In genomic region chr17:5584971-5585794, GRCh38 we compare ENCODE assay signal across 9 cellular contexts. TPM values are rescaled to one million over a fixed set of nuclear protein-coding genes. Genes with fewer than 3 reads are reported as not detected.
DNase-seq lines count a peak whose midpoint lies in the region; ATAC-seq, FAIRE-seq and TF ChIP-seq lines count a peak whose summit lies in the region.
"Had no signal": no experiment of that assay in that cellular context is flagged by ENCODE, and none has a peak within 500 bp of the region (broad histone marks: within the 10 kb centered on the region; RNA-seq: fewer than 3 reads in every experiment).

No MANE protein-coding gene starts in this region.

- peak; percentile 70 for DNase-seq in A172 (ENCODE audit: low spot score)
- DNase-seq in HCEC 1CT = peak; percentile 74
- DNase-seq in activated naive CD8-positive, alpha-beta T cell treated with anti-CD3 and anti-CD28 coated beads, Interleukin-2, amount 10 ng/mL, durations not matched to agents 7 days and 5 days = no peak
- no peak for DNase-seq in HepG2 (ENCODE audit: low spot score)
- no peak for DNase-seq in ecto neural progenitor cell (ENCODE audit: low spot score)
- no peak for DNase-seq in frontal cortex (ENCODE audit: low spot score in 2 of 2)
- DNase-seq in NCI-H82 treated with DMSO at 0.1 percent for 48 hours (lab: John Stamatoyannopoulos, UW; ENCODE audit: unreplicated experiment) = no peak

- H3K9me3 ChIP-seq in HepG2 (ENCODE audit: low read length) = no peaks in the 10 kb centered on the region

- H3K27ac ChIP-seq in HepG2 (ENCODE audit: extremely low read length, insufficient read depth, low read length) = no peak overlapping the region

- H3K36me3 Mint-ChIP-seq in activated naive CD8-positive, alpha-beta T cell treated with anti-CD3 and anti-CD28 coated beads, Interleukin-2, amount 10 ng/mL, durations not matched to agents 7 days and 5 days = peaks cover 21% of the 10 kb centered on the region

- CTCF ChIA-PET in HepG2 (lab: Yijun Ruan, JAX; ENCODE audit: low intra/inter-chr PET ratio, low total read pairs) = no interaction called here

- no peak overlapping the region for H3K9ac ChIP-seq in HepG2 (ENCODE audit: insufficient read depth, low read depth, low read length)

- TF ChIP-seq RAD21 in HepG2 (CRISPR knock-in tag; IDR thresholded peaks at IDR 0.05) = no peak

- FAIRE-seq in HepG2 (lab: Jason Lieb, UNC) (no peak), frontal cortex (lab: Jason Lieb, UNC) (no peak)

- H3K4me3 ChIP-seq in HepG2 (replicated peaks in 1 of 3; ENCODE audit: insufficient read depth in 1 of 3, low read depth in 2 of 3, low read length in 3 of 3) = no peak overlapping the region

- 39% methylated on average over 14 of the region's 14 CpGs for WGBS in HepG2 (ENCODE audit: low lambda C conversion rate)

- TF ChIP-seq CTCF in HepG2 (CRISPR knock-in tag; IDR thresholded peaks at IDR 0.05) = no peak

- POLR2A ChIA-PET in activated naive CD8-positive, alpha-beta T cell treated with anti-CD3 and anti-CD28 coated beads, Interleukin-2, amount 10 ng/mL, durations not matched to agents 7 days and 5 days (lab: Charles Lee) = interaction anchor here (0.7 to 2.8 kb wide), 5 partner anchors 85 to 859 kb away, joined by 4 to 16 read pairs (median 5); partner anchors contain the start of genes DERL2, DHX33, MIS12 and PIMREG
- POLR2A ChIA-PET in HepG2 (lab: Yijun Ruan, JAX) = no interaction called here

- H2AFZ ChIP-seq in HepG2 (ENCODE audit: low read length) = no peak overlapping the region

- no peak for TF ChIP-seq POLR2A in HepG2 (IDR thresholded peaks at IDR 0.05; ENCODE audit: insufficient read depth in 1 of 2, low read depth in 2 of 2, low read length in 2 of 2)

- H3K27me3 Mint-ChIP-seq in activated naive CD8-positive, alpha-beta T cell treated with anti-CD3 and anti-CD28 coated beads, Interleukin-2, amount 10 ng/mL, durations not matched to agents 7 days and 5 days = peaks cover 4% of the 10 kb centered on the region

- TF ChIP-seq EP300 in HepG2 (IDR thresholded peaks at IDR 0.05; ENCODE audit: low read depth in 2 of 2, low read length in 2 of 2) = no peak
- no peak for TF ChIP-seq EP300 in HepG2 (CRISPR knock-in tag; IDR thresholded peaks at IDR 0.05; ENCODE audit: borderline replicate concordance)

- no peaks in the 10 kb centered on the region for H4K20me1 ChIP-seq in HepG2 (ENCODE audit: insufficient read depth, low read length)

- no peaks in the 10 kb centered on the region for H3K27me3 ChIP-seq in HepG2 (ENCODE audit: control insufficient read depth in 1 of 2, insufficient read depth in 2 of 2, low read length in 2 of 2)

- H3K27ac Mint-ChIP-seq in activated naive CD8-positive, alpha-beta T cell treated with anti-CD3 and anti-CD28 coated beads, Interleukin-2, amount 10 ng/mL, durations not matched to agents 7 days and 5 days = peak overlapping the region; percentile 97
- H3K27ac Mint-ChIP-seq: nephron had no signal

- H3K9me3 Mint-ChIP-seq in activated naive CD8-positive, alpha-beta T cell treated with anti-CD3 and anti-CD28 coated beads, Interleukin-2, amount 10 ng/mL, durations not matched to agents 7 days and 5 days = no peaks in the 10 kb centered on the region
- H3K9me3 Mint-ChIP-seq: nephron had no signal

- ATAC-seq in activated naive CD8-positive, alpha-beta T cell treated with anti-CD3 and anti-CD28 coated beads, Interleukin-2, amount 10 ng/mL, durations not matched to agents 7 days and 5 days (ENCODE audit: low read depth) = no peak
- ATAC-seq in HepG2 (no peak), HG03520 (IDR thresholded peaks at IDR 0.05; ENCODE audit: unreplicated experiment) (no peak)

- peak overlapping the region; percentile 97 for H3K4me3 Mint-ChIP-seq in activated naive CD8-positive, alpha-beta T cell treated with anti-CD3 and anti-CD28 coated beads, Interleukin-2, amount 10 ng/mL, durations not matched to agents 7 days and 5 days
- H3K4me3 Mint-ChIP-seq: nephron had no signal

- H3K4me2 ChIP-seq in HepG2 (ENCODE audit: low read depth, low read length) = no peak overlapping the region

- H3K36me3 ChIP-seq in HepG2 (replicated peaks in 1 of 2; ENCODE audit: control insufficient read depth in 1 of 2, insufficient read depth in 2 of 2, low read length in 2 of 2) = no peaks in the 10 kb centered on the region

- intact Hi-C loops in HepG2 (cut with micrococcal nuclease; ENCODE audit: unreplicated experiment) = loop anchor here (5.0 to 10.0 kb wide), 3 partner anchors 120 to 852 kb away; partner anchors contain the start of gene AIPL1

- in situ Hi-C loops in HepG2 (cut with HindIII; ENCODE audit: extremely low pct_ligation_motif_present, low pct_unique_long_range_greater_than_20kb) = loop anchor here (5.0 kb wide), 2 partner anchors 122 to 837 kb away; no protein-coding TSS in a partner anchor

- no peaks in the 10 kb centered on the region for H3K4me1 ChIP-seq in HepG2 (ENCODE audit: insufficient read depth, low read length)

- H3K79me2 ChIP-seq in HepG2 (ENCODE audit: insufficient read depth, low read length) = no peaks in the 10 kb centered on the region

- peaks cover 36% of the 10 kb centered on the region for H3K4me1 Mint-ChIP-seq in activated naive CD8-positive, alpha-beta T cell treated with anti-CD3 and anti-CD28 coated beads, Interleukin-2, amount 10 ng/mL, durations not matched to agents 7 days and 5 days

- no TSS peak for BruUV-seq in HepG2 (replicated peaks; lab: Mats Ljungman, UMichigan)

TF ChIP-seq in HepG2, 621 proteins besides CTCF, POLR2A, EP300 and RAD21:
- TF ChIP-seq RBM22 (optimal IDR thresholded peaks at IDR 0.05; ENCODE audit: low read length) (no peak), ZNF629 (CRISPR knock-in tag; conservative IDR thresholded peaks at IDR 0.05) (peak; percentile 76)

RNA-seq across cellular contexts. Expression of gene NLRP1, which starts 0.9 kb away (rescaled TPM):
- 40.7 and 45.2 TPM in 2 replicates for total RNA-seq in A172 (2014; rRNA removed; shearing (Covaris generic))
- total RNA-seq in activated naive CD8-positive, alpha-beta T cell treated with anti-CD3 and anti-CD28 coated beads, Interleukin-2, amount 10 ng/mL, durations not matched to agents 7 days and 5 days = 100 to 1,000 TPM; 120 to 126 TPM
- total RNA-seq in HepG2 (2016; rRNA removed; fragmentation: Illumina TruSeq; extraction: Trizol) = 3.3 and 3.4 TPM in 2 replicates
- 1.2 and 1.3 TPM in 2 replicates for total RNA-seq in HepG2 (2016; cell fraction: cytosol; rRNA removed; fragmentation: Illumina TruSeq; extraction: Trizol; ENCODE audit: low read depth)
- 2.9 and 4.0 TPM in 2 replicates for total RNA-seq in HepG2 (2016; cell fraction: insoluble cytoplasmic fraction; rRNA removed; fragmentation: Illumina TruSeq; extraction: Trizol)
- 2.1 and 2.6 TPM in 2 replicates for total RNA-seq in HepG2 (2016; cell fraction: membrane; rRNA removed; fragmentation: Illumina TruSeq; extraction: Trizol)
- 2.7 and 3.3 TPM in 2 replicates for total RNA-seq in HepG2 (2016; cell fraction: nucleus; rRNA removed; fragmentation: Illumina TruSeq; extraction: Trizol)
- 3.7 and 4.8 TPM in 2 replicates for polyA plus RNA-seq in HepG2 (2011; rRNA removed)
- polyA plus RNA-seq in HepG2 (2011; cell fraction: cytosol; rRNA removed) = 5.2 and 5.7 TPM in 2 replicates
- polyA plus RNA-seq in HepG2 (2011; cell fraction: nucleus; rRNA removed) = 10.0 and 12.0 TPM in 2 replicates
- polyA plus RNA-seq in HepG2 (2012) = 8.4 and 9.1 TPM in 2 replicates
- polyA plus RNA-seq in HepG2 (2016; cell fraction: cytosol; fragmentation: Illumina TruSeq; extraction: Trizol; ENCODE audit: low read depth) = 1.4 and 1.5 TPM in 2 replicates
- polyA plus RNA-seq in HepG2 (2016; cell fraction: insoluble cytoplasmic fraction; fragmentation: Illumina TruSeq; extraction: Trizol; ENCODE audit: low read depth) = 4.4 and 4.5 TPM in 2 replicates
- 2.4 and 2.7 TPM in 2 replicates for polyA plus RNA-seq in HepG2 (2016; cell fraction: membrane; fragmentation: Illumina TruSeq; extraction: Trizol; ENCODE audit: low read depth)
- 5.8 and 6.5 TPM in 2 replicates for polyA plus RNA-seq in HepG2 (2016; cell fraction: nucleus; fragmentation: Illumina TruSeq; extraction: Trizol; ENCODE audit: insufficient read depth, low read depth)
- 1.1 and 1.8 TPM in 2 replicates for polyA minus RNA-seq in HepG2 (2011; rRNA and poly(A)+ RNA removed; ENCODE audit: low replicate concordance)
- 2.3 and 2.4 TPM in 2 replicates for polyA minus RNA-seq in HepG2 (2011; cell fraction: cytosol; rRNA and poly(A)+ RNA removed)
- 0.62 and 1.0 TPM in 2 replicates for polyA minus RNA-seq in HepG2 (2011; cell fraction: nucleus; rRNA and poly(A)+ RNA removed)
- 85.6 TPM for total RNA-seq in frontal cortex

Comparison
In these comparisons a context has a peak if more than half of its experiments do, and no peak if none do; other contexts are left out.
1. DNase-seq: peak in A172 (single experiment) and HCEC 1CT (single experiment); none in activated naive CD8-positive, alpha-beta T cell treated with anti-CD3 and anti-CD28 coated beads, Interleukin-2, amount 10 ng/mL, durations not matched to agents 7 days and 5 days (single experiment), HepG2 (single experiment), ecto neural progenitor cell (single experiment), frontal cortex (0 of 2) and NCI-H82 treated with DMSO at 0.1 percent for 48 hours (single experiment).